Comparison of ENCODE assay signal across 8 cellular contexts in genomic region chr7:121369462-121369861, GRCh38. TPM values are rescaled to one million over a fixed set of nuclear protein-coding genes. Genes with fewer than 3 reads are reported as not detected.
A peak's percentile ranks its signal among the peaks of the same experiment; 100 is the strongest.
DNase-seq lines count a peak whose midpoint lies in the region; ATAC-seq and TF ChIP-seq lines count a peak whose summit lies in the region.

No MANE protein-coding gene starts in this region.

- peak overlapping the region; percentile 7 for H3K27ac ChIP-seq in rectal smooth muscle tissue (ENCODE audit: low read depth, low read length)

- H3K36me3 ChIP-seq in rectal smooth muscle tissue (ENCODE audit: control insufficient read depth, insufficient read depth, low read length) = no peaks in the 10 kb centered on the region

- H3K9ac ChIP-seq in rectal smooth muscle tissue (ENCODE audit: low read length) = no peak overlapping the region

- H3K4me1 ChIP-seq in rectal smooth muscle tissue (ENCODE audit: control insufficient read depth, insufficient read depth, low read length) = peaks cover 12% of the 10 kb centered on the region

- H3K4me3 Mint-ChIP-seq in activated CD8-positive, alpha-beta memory T cell treated with anti-CD3 and anti-CD28 coated beads, Interleukin-2, amount 10 ng/mL, durations not matched to agents 7 days and 5 days = peak overlapping the region; percentile 59

- H3K4me3 ChIP-seq in astrocyte of the cerebellum (ENCODE audit: low read depth, low read length) = no peak overlapping the region
- peak overlapping the region; percentile 3 for H3K4me3 ChIP-seq in rectal smooth muscle tissue (ENCODE audit: low read length)

- in situ Hi-C loops in astrocyte of the cerebellum (cut with HindIII; ENCODE audit: low sequenced_read_pairs) = loop anchor here (25.0 kb wide), 1 partner anchor 193 kb away; no protein-coding TSS in a partner anchor

- peak; percentile 63 for ATAC-seq in activated CD8-positive, alpha-beta memory T cell treated with anti-CD3 and anti-CD28 coated beads, Interleukin-2, amount 10 ng/mL, durations not matched to agents 7 days and 5 days
- ATAC-seq in HG03097 (IDR thresholded peaks at IDR 0.05; ENCODE audit: low FRiP score, unreplicated experiment) = peak; percentile 39

- CTCF ChIA-PET in activated CD8-positive, alpha-beta memory T cell treated with anti-CD3 and anti-CD28 coated beads, Interleukin-2, amount 10 ng/mL, durations not matched to agents 7 days and 5 days (lab: Charles Lee) = interaction anchor here (0.8 to 11.3 kb wide), 11 partner anchors 10 to 186 kb away, joined by 3 to 104 read pairs (median 4); partner anchors contain the start of gene FAM3C

- no peaks in the 10 kb centered on the region for H3K9me3 Mint-ChIP-seq in activated CD8-positive, alpha-beta memory T cell treated with anti-CD3 and anti-CD28 coated beads, Interleukin-2, amount 10 ng/mL, durations not matched to agents 7 days and 5 days (ENCODE audit: low read depth)

- H3K27me3 Mint-ChIP-seq in activated CD8-positive, alpha-beta memory T cell treated with anti-CD3 and anti-CD28 coated beads, Interleukin-2, amount 10 ng/mL, durations not matched to agents 7 days and 5 days = no peaks in the 10 kb centered on the region

- H3K27me3 ChIP-seq in rectal smooth muscle tissue (ENCODE audit: control insufficient read depth, insufficient read depth, low read length) = no peaks in the 10 kb centered on the region

- peak; percentile 47 for DNase-seq in activated CD8-positive, alpha-beta memory T cell treated with anti-CD3 and anti-CD28 coated beads, Interleukin-2, amount 10 ng/mL, durations not matched to agents 7 days and 5 days
- DNase-seq in activated CD8-positive, alpha-beta memory T cell treated with anti-CD3 and anti-CD28 coated beads, Interleukin-2, amount 50 U/mL, for 48 hours = no peak
- DNase-seq in astrocyte of the cerebellum (ENCODE audit: low read depth) = peak; percentile 29
- DNase-seq in activated naive CD4-positive, alpha-beta T cell treated with anti-CD3 and anti-CD28 coated beads, Interleukin-2, amount 50 U/mL, for 16 hours = no peak
- no peak for DNase-seq in MV-4-11 (lab: John Stamatoyannopoulos, UW)
- DNase-seq in stimulated activated CD4-positive, alpha-beta T cell treated with anti-CD3 and anti-CD28 coated beads, Interleukin-4, amount 100 ng/mL, for 24 hours = no peak

- TF ChIP-seq CTCF in astrocyte of the cerebellum (IDR thresholded peaks at IDR 0.05; ENCODE audit: low read depth, low read length, missing control alignments) = no peak

- H3K4me1 Mint-ChIP-seq in activated CD8-positive, alpha-beta memory T cell treated with anti-CD3 and anti-CD28 coated beads, Interleukin-2, amount 10 ng/mL, durations not matched to agents 7 days and 5 days = peaks cover 71% of the 10 kb centered on the region

- peak overlapping the region; percentile 96 for H3K27ac Mint-ChIP-seq in activated CD8-positive, alpha-beta memory T cell treated with anti-CD3 and anti-CD28 coated beads, Interleukin-2, amount 10 ng/mL, durations not matched to agents 7 days and 5 days

- peaks cover 56% of the 10 kb centered on the region for H3K36me3 Mint-ChIP-seq in activated CD8-positive, alpha-beta memory T cell treated with anti-CD3 and anti-CD28 coated beads, Interleukin-2, amount 10 ng/mL, durations not matched to agents 7 days and 5 days

RNA-seq across cellular contexts. Expression of gene FAM3C, which starts 26.6 kb away (rescaled TPM):
- total RNA-seq in activated CD8-positive, alpha-beta memory T cell treated with anti-CD3 and anti-CD28 coated beads, Interleukin-2, amount 10 ng/mL, durations not matched to agents 7 days and 5 days = 10 to 100 TPM; 50.3 to 96.0 TPM

RNA-seq across cellular contexts. Expression of gene WNT16, which starts 40.7 kb away (rescaled TPM):
- total RNA-seq in activated CD8-positive, alpha-beta memory T cell treated with anti-CD3 and anti-CD28 coated beads, Interleukin-2, amount 10 ng/mL, durations not matched to agents 7 days and 5 days = not detected

Comparison
In these comparisons a context has a peak if more than half of its experiments do, and no peak if none do; other contexts are left out.
1. DNase-seq: peak in activated CD8-positive, alpha-beta memory T cell treated with anti-CD3 and anti-CD28 coated beads, Interleukin-2, amount 10 ng/mL, durations not matched to agents 7 days and 5 days (single experiment) and astrocyte of the cerebellum (single experiment); none in activated CD8-positive, alpha-beta memory T cell treated with anti-CD3 and anti-CD28 coated beads, Interleukin-2, amount 50 U/mL, for 48 hours (single experiment), activated naive CD4-positive, alpha-beta T cell treated with anti-CD3 and anti-CD28 coated beads, Interleukin-2, amount 50 U/mL, for 16 hours (single experiment), MV-4-11 (single experiment) and stimulated activated CD4-positive, alpha-beta T cell treated with anti-CD3 and anti-CD28 coated beads, Interleukin-4, amount 100 ng/mL, for 24 hours (single experiment).